20 cellular contexts compared by ENCODE assay signal in the genomic region with DNA sequence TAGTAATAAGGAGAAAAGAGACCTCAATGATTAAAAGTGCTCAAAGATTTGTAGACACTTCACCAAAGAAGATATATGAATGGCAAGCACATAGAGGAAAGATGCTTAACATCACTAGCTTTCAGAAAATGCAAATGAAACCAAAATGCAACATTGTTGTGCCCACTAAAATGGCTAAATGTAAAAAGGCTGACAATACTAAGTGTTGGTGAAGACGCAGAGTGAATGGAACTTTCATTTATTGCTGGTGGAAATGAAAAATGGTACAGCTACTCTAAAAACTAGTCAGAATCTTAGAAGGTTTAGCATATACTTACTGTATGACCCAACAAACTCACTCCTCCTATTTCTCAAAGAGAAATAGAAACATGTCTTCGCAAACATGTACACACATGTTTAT.
DNase-seq lines count a peak whose midpoint lies in the region; ATAC-seq, FAIRE-seq and TF ChIP-seq lines count a peak whose summit lies in the region.
"Had no signal": no experiment of that assay in that cellular context is flagged by ENCODE, and none has a peak within 500 bp of the region (broad histone marks: within the 10 kb centered on the region; RNA-seq: fewer than 3 reads in every experiment).

No MANE protein-coding gene starts in this region.

- H4K20me1 ChIP-seq in K562 (replicated peaks; ENCODE audit: control insufficient read depth, insufficient read depth, low read length): no peaks in the 10 kb centered on the region
- H4K20me1 ChIP-seq: BLaER1 had no signal

- WGBS in K562 (ENCODE audit: insufficient coverage, low coverage, missing lambda C conversion rate): 44% methylated on average over 2 of the region's 2 CpGs

- no peak for TF ChIP-seq RAD21 in K562 (CRISPR knock-in tag; conservative IDR thresholded peaks at IDR 0.05 in 1 of 2, IDR thresholded peaks at IDR 0.05 in 1 of 2)

- H3K27me3 ChIP-seq in K562 (ENCODE audit: control insufficient read depth in 2 of 2, insufficient read depth in 2 of 2, low read length in 2 of 2): no peaks in the 10 kb centered on the region; a peak in 1 of 5 replicates
- H3K27me3 ChIP-seq: BE2C, BLaER1 had no signal

- no peaks in the 10 kb centered on the region for H3K4me1 ChIP-seq in HEK293 (ENCODE audit: control insufficient read depth, insufficient read depth, low read length)
- H3K4me1 ChIP-seq in K562 (replicated peaks in 1 of 2; ENCODE audit: control insufficient read depth in 2 of 2, insufficient read depth in 2 of 2, low read length in 2 of 2): no peaks in the 10 kb centered on the region
- H3K4me1 ChIP-seq: BE2C, BLaER1 had no signal

- no peak overlapping the region for H2AFZ ChIP-seq in K562 (ENCODE audit: low read depth, low read length)

- no peak for TF ChIP-seq CTCF in D721Med (IDR thresholded peaks at IDR 0.05; ENCODE audit: insufficient read depth, missing control alignments)
- TF ChIP-seq CTCF in HEK293 (tag by site-specific recombination; IDR thresholded peaks at IDR 0.05): no peak
- no peak for TF ChIP-seq CTCF in K562 (IDR thresholded peaks at IDR 0.05 in 2 of 3, conservative IDR thresholded peaks at IDR 0.05 in 1 of 3; ENCODE audit: insufficient read depth in 2 of 3, low read depth in 1 of 3, low read length in 3 of 3)

- no peaks in the 10 kb centered on the region for H3K79me2 ChIP-seq in K562 (ENCODE audit: control insufficient read depth, insufficient read depth, low read length)

- in situ Hi-C loops in K562 (cut with MboI): no loop called here

- DNase-seq in D721Med (ENCODE audit: insufficient read length, low spot score) (no peak), K562 (ENCODE audit: extremely low read depth in 1 of 4, low spot score in 3 of 4) (no peak), NCI-H2081 treated with DMSO at 0.1 percent for 48 hours (lab: John Stamatoyannopoulos, UW) (no peak)
- DNase-seq: 8988T; ACHN; BE2C; C1 segment of cervical spinal cord; CD4-positive, alpha-beta memory T cell; CD4-positive, CD25-positive, alpha-beta regulatory T cell; CD8-positive, alpha-beta memory T cell; COR-L47; DMS79 treated with DMSO at 0.1 percent for 48 hours; GF-D8 had no signal

- H3K9me3 ChIP-seq in HEK293 (ENCODE audit: control insufficient read depth, insufficient read depth, low read depth, low read length): no peaks in the 10 kb centered on the region; the same call in none of the 2 replicates
- peaks cover 4% of the 10 kb centered on the region; the same call in 1 of the 2 replicates for H3K9me3 ChIP-seq in K562 (replicated peaks; ENCODE audit: control insufficient read depth, insufficient read depth, low read depth, low read length)
- H3K9me3 ChIP-seq: BE2C had no signal

- no peak overlapping the region for H3K9ac ChIP-seq in K562 (ENCODE audit: insufficient read depth in 1 of 2, low read depth in 2 of 2, low read length in 2 of 2)
- H3K9ac ChIP-seq: BLaER1 had no signal

- H3K27ac ChIP-seq in HEK293 (ENCODE audit: extremely low read depth, low read depth, low read length) (no peak overlapping the region), K562 (ENCODE audit: extremely low read depth, low read depth, low read length) (no peak overlapping the region)
- H3K27ac ChIP-seq: BLaER1 had no signal

- no peak for TF ChIP-seq EP300 in K562 (IDR thresholded peaks at IDR 0.05; ENCODE audit: low read length)

- ATAC-seq in K562 (no peak), esophagus mucosa (no peak)

- POLR2A ChIA-PET in HEK293 (lab: Yijun Ruan, JAX): no interaction called here
- POLR2A ChIA-PET in K562 (lab: Yijun Ruan, JAX): no interaction called here

- no peaks in the 10 kb centered on the region for H3K36me3 ChIP-seq in HEK293 (ENCODE audit: control insufficient read depth in 2 of 2, insufficient read depth in 1 of 2, low read length in 2 of 2)
- no peaks in the 10 kb centered on the region for H3K36me3 ChIP-seq in K562 (ENCODE audit: control insufficient read depth, insufficient read depth, low read length)
- H3K36me3 ChIP-seq: BE2C, BLaER1 had no signal

- TF ChIP-seq POLR2A in K562 (conservative IDR thresholded peaks at IDR 0.05): no peak

- intact Hi-C loops in K562 (cut with micrococcal nuclease): no loop called here

- no peak overlapping the region for H3K4me2 ChIP-seq in K562 (ENCODE audit: insufficient read depth, low read length)
- H3K4me2 ChIP-seq: BLaER1 had no signal

- CTCF ChIA-PET in HEK293 (lab: Yijun Ruan, JAX) (no interaction called here), K562 (lab: Yijun Ruan, JAX; ENCODE audit: low intra/inter-chr PET ratio) (no interaction called here)

- FAIRE-seq in D721Med (lab: Jason Lieb, UNC): peak; percentile 6
- FAIRE-seq in K562 (lab: Jason Lieb, UNC): no peak
- FAIRE-seq: A204.1, G401.6, GM12891, GM19239 had no signal

- no peaks in the 10 kb centered on the region for H3K9me1 ChIP-seq in K562 (ENCODE audit: control insufficient read depth, insufficient read depth, low read length)

- no TSS peak for BruUV-seq in K562 (replicated peaks; lab: Mats Ljungman, UMichigan)

- H3K4me3 ChIP-seq in HEK293 (ENCODE audit: low read depth, low read length) (no peak overlapping the region), K562 (no peak overlapping the region)
- H3K4me3 ChIP-seq: BLaER1 had no signal

TF ChIP-seq in HEK293, 187 proteins besides CTCF, POLR2A, EP300 and RAD21:
- TF ChIP-seq MEIS1 (CRISPR knock-in tag; IDR thresholded peaks at IDR 0.05; ENCODE audit: borderline replicate concordance): no peak
- no peak for TF ChIP-seq ZNF423 (tag by site-specific recombination; IDR thresholded peaks at IDR 0.05)
- peak; percentile 99 for TF ChIP-seq ZNF184 (tag by site-specific recombination; IDR thresholded peaks at IDR 0.05)
- no peak for TF ChIP-seq PRDM1 (tag by site-specific recombination; IDR thresholded peaks at IDR 0.05)
TF ChIP-seq in HEK293: peak in this region for 1.

TF ChIP-seq in K562, 482 proteins besides CTCF, POLR2A, EP300 and RAD21:
- no peak for TF ChIP-seq CHD2 (IDR thresholded peaks at IDR 0.05; ENCODE audit: low read depth, low read length)
- TF ChIP-seq PTTG1 (tag; IDR thresholded peaks at IDR 0.05; ENCODE audit: low read depth): no peak
- TF ChIP-seq ZNF184 (CRISPR knock-in tag; IDR thresholded peaks at IDR 0.05): peak; percentile 75
- no peak for TF ChIP-seq SREBF2 (CRISPR knock-in tag; IDR thresholded peaks at IDR 0.05)
- TF ChIP-seq ZNF717 (CRISPR knock-in tag; IDR thresholded peaks at IDR 0.05): no peak
